In the genomic region with DNA sequence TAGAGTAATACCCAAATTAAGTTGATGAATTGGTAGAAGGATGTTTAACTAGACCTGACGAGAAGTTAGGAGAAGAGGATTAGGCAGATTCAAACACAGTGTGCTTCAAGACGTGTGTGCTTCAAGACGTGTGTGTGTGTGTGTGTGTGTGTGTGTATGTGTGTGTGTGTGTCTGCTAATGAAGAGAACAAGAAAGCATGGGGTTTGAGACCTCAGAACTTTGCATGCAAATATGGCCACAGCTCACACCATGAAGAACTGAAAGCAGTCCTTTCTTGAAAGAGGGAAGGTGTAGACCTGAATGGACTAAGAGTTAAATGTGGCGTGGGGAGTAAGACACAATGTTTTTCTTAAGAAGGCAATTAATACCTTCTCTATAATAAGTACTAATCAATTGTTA, we compare ENCODE assay signal across 11 cellular contexts. TPM values are rescaled to one million over a fixed set of nuclear protein-coding genes. Genes with fewer than 3 reads are reported as not detected.
DNase-seq lines count a peak whose midpoint lies in the region; ATAC-seq and TF ChIP-seq lines count a peak whose summit lies in the region.
"Had no signal": no experiment of that assay in that cellular context is flagged by ENCODE, and none has a peak within 500 bp of the region (broad histone marks: within the 10 kb centered on the region; RNA-seq: fewer than 3 reads in every experiment).

No MANE protein-coding gene starts in this region.

- H3K4me3 Mint-ChIP-seq in naive thymus-derived CD8-positive, alpha-beta T cell, result no peak overlapping the region
- H3K4me3 Mint-ChIP-seq: activated CD4-positive, alpha-beta T cell treated with anti-CD3 and anti-CD28 coated beads for 36 hours had no signal

- DNase-seq in GM13976 (ENCODE audit: low spot score), result peak; percentile 48
- DNase-seq in naive thymus-derived CD8-positive, alpha-beta T cell, result no peak
- no peak for DNase-seq in GDM1 (lab: John Stamatoyannopoulos, UW)
- DNase-seq in SIG-M5 (lab: John Stamatoyannopoulos, UW), result no peak
- no peak for DNase-seq in HAP-1 (ENCODE audit: low spot score in 2 of 2)
- DNase-seq: activated CD4-positive, alpha-beta T cell treated with anti-CD3 and anti-CD28 coated beads for 36 hours; DMS53 had no signal

- peak; percentile 76 for ATAC-seq in GM19455 (IDR thresholded peaks at IDR 0.05; ENCODE audit: unreplicated experiment)
- ATAC-seq in HG02798 (IDR thresholded peaks at IDR 0.05; ENCODE audit: poor library complexity, unreplicated experiment), result peak; percentile 88
- ATAC-seq in HG03460 (IDR thresholded peaks at IDR 0.05; ENCODE audit: unreplicated experiment), result peak; percentile 81
- ATAC-seq in naive thymus-derived CD8-positive, alpha-beta T cell, result no peak
- ATAC-seq: activated CD4-positive, alpha-beta T cell treated with anti-CD3 and anti-CD28 coated beads for 36 hours had no signal

- no peaks in the 10 kb centered on the region for H3K36me3 ChIP-seq in HAP-1 (replicated peaks)
- H3K36me3 ChIP-seq: cardiac muscle cell had no signal

- no peaks in the 10 kb centered on the region for H3K36me3 Mint-ChIP-seq in naive thymus-derived CD8-positive, alpha-beta T cell

- H3K27me3 ChIP-seq in HAP-1 (ENCODE audit: low read depth), result no peaks in the 10 kb centered on the region

- POLR2A ChIA-PET in naive thymus-derived CD8-positive, alpha-beta T cell (lab: Charles Lee), result no interaction called here

- peaks cover 0 to 4% (median 0%) of the 10 kb centered on the region in 4 donors for H3K4me1 Mint-ChIP-seq in naive thymus-derived CD8-positive, alpha-beta T cell
- H3K4me1 Mint-ChIP-seq: activated CD4-positive, alpha-beta T cell treated with anti-CD3 and anti-CD28 coated beads for 36 hours had no signal

- H3K9me3 Mint-ChIP-seq in naive thymus-derived CD8-positive, alpha-beta T cell, result no peaks in the 10 kb centered on the region

- in situ Hi-C loops in GM13976 (cut with MboI; ENCODE audit: low sequenced_read_pairs, unreplicated experiment) (no loop called here), HAP-1 (cut with MboI; ENCODE audit: low sequenced_read_pairs) (no loop called here)

- no peaks in the 10 kb centered on the region for H3K4me1 ChIP-seq in HAP-1

- H3K27me3 Mint-ChIP-seq in naive thymus-derived CD8-positive, alpha-beta T cell, result peaks cover 13 to 43% (median 24%) of the 10 kb centered on the region in 5 donors

- no peaks in the 10 kb centered on the region for H3K9me3 ChIP-seq in HAP-1

- H3K27ac Mint-ChIP-seq in naive thymus-derived CD8-positive, alpha-beta T cell, result no peak overlapping the region
- H3K27ac Mint-ChIP-seq: activated CD4-positive, alpha-beta T cell treated with anti-CD3 and anti-CD28 coated beads for 36 hours had no signal

- no peak for TF ChIP-seq CTCF in GM13976 (IDR thresholded peaks at IDR 0.05; ENCODE audit: borderline replicate concordance, control extremely low read depth, extremely low read depth, insufficient read depth, missing control alignments)

- H3K4me3 ChIP-seq in HAP-1, result no peak overlapping the region
- H3K4me3 ChIP-seq: cardiac muscle cell had no signal

RNA-seq across cellular contexts. Expression of a gene that starts 32.5 kb away (rescaled TPM):
- under 1 TPM in 1 of 2 experiments, not detected in 1; 0.27 TPM for total RNA-seq in naive thymus-derived CD8-positive, alpha-beta T cell
- polyA plus RNA-seq in naive thymus-derived CD8-positive, alpha-beta T cell, result not detected
- total RNA-seq: activated CD4-positive, alpha-beta T cell treated with anti-CD3 and anti-CD28 coated beads for 36 hours had no signal

RNA-seq across cellular contexts. Expression of a gene that starts 38.1 kb away (rescaled TPM):
- under 1 TPM; 0.08 to 0.44 TPM for total RNA-seq in naive thymus-derived CD8-positive, alpha-beta T cell
- under 1 TPM in 1 of 3 donors, not detected in 2; 0.41 TPM for polyA plus RNA-seq in naive thymus-derived CD8-positive, alpha-beta T cell
- total RNA-seq: activated CD4-positive, alpha-beta T cell treated with anti-CD3 and anti-CD28 coated beads for 36 hours had no signal

Comparison
In these comparisons a context has a peak if more than half of its experiments do, and no peak if none do; other contexts are left out.
1. ATAC-seq: peak in GM19455 (single experiment), HG02798 (single experiment) and HG03460 (single experiment); none in naive thymus-derived CD8-positive, alpha-beta T cell (0 of 2).